9 cellular contexts compared by ENCODE assay signal in the genomic region with DNA sequence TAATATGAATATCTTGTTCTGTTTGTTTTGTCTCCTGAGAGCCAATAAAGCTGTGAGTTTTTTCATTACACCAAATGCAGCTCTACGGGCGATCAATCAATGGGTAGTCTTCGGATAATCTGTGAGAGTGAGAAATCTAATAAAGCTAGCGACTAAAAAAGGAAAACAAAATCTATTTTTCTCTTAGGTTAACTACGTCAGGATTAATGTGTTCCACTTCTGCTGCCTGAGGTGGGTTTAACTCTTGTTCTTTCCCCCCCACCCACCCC.
A peak's percentile ranks its signal among the peaks of the same experiment; 100 is the strongest.
DNase-seq lines count a peak whose midpoint lies in the region; ATAC-seq and TF ChIP-seq lines count a peak whose summit lies in the region.
"Had no signal": no experiment of that assay in that cellular context is flagged by ENCODE, and none has a peak within 500 bp of the region (broad histone marks: within the 10 kb centered on the region; RNA-seq: fewer than 3 reads in every experiment).

No MANE protein-coding gene starts in this region.

- H3K27me3 ChIP-seq in OCI-LY1 (ENCODE audit: insufficient read depth, low read length), result no peaks in the 10 kb centered on the region

- H3K4me2 ChIP-seq in OCI-LY1 (ENCODE audit: low read length), result peak overlapping the region; percentile 70

- peak overlapping the region; percentile 85 to 93 for H3K27ac Mint-ChIP-seq in effector memory CD8-positive, alpha-beta T cell
- H3K27ac Mint-ChIP-seq in nephron, result peak overlapping the region; percentile 86 to 95 (median 89)

- H3K4me1 Mint-ChIP-seq in effector memory CD8-positive, alpha-beta T cell (ENCODE audit: low read depth in 2 of 2), result peaks cover 5 to 39% of the 10 kb centered on the region in 2 donors
- H3K4me1 Mint-ChIP-seq in nephron, result peaks cover 32% of the 10 kb centered on the region

- H3F3A ChIP-seq in OCI-LY1 (ENCODE audit: insufficient read depth, low read length), result peaks cover 8% of the 10 kb centered on the region; the same call in 1 of the 2 replicates

- H3K9me3 Mint-ChIP-seq in effector memory CD8-positive, alpha-beta T cell, result no peaks in the 10 kb centered on the region
- no peaks in the 10 kb centered on the region for H3K9me3 Mint-ChIP-seq in nephron

- H3K4me1 ChIP-seq in OCI-LY1 (ENCODE audit: insufficient read depth, low read length, severe bottlenecking), result peaks cover 40% of the 10 kb centered on the region

- H4K20me1 ChIP-seq in OCI-LY1 (ENCODE audit: insufficient read depth, low read length), result no peaks in the 10 kb centered on the region

- ATAC-seq in effector memory CD8-positive, alpha-beta T cell (replicated peaks), result no peak

- peaks cover 0 to 31% of the 10 kb centered on the region in 2 donors for H3K27me3 Mint-ChIP-seq in effector memory CD8-positive, alpha-beta T cell
- peaks cover 69% of the 10 kb centered on the region for H3K27me3 Mint-ChIP-seq in nephron (ENCODE audit: low read depth)

- H3K4me3 ChIP-seq in GM12864 (ENCODE audit: low read depth, low read length) (peak overlapping the region; percentile 57), OCI-LY1 (ENCODE audit: low read depth, low read length, poor library complexity, severe bottlenecking) (peak overlapping the region; percentile 63)

- H3K9me2 ChIP-seq in OCI-LY1 (ENCODE audit: low read depth, low read length), result no peaks in the 10 kb centered on the region

- no peaks in the 10 kb centered on the region for H3K9me3 ChIP-seq in OCI-LY1 (ENCODE audit: low read length)

- peak overlapping the region; percentile 63 for H3K9ac ChIP-seq in OCI-LY1 (ENCODE audit: low read length)

- no peak overlapping the region for H2AFZ ChIP-seq in OCI-LY1 (ENCODE audit: low read length)

- TF ChIP-seq CTCF in GM12864 (IDR thresholded peaks at IDR 0.05; ENCODE audit: low read depth, low read length, missing control alignments), result no peak
- no peak for TF ChIP-seq CTCF in OCI-LY1 (IDR thresholded peaks at IDR 0.05; ENCODE audit: low read length)
- TF ChIP-seq CTCF in nephron (IDR thresholded peaks at IDR 0.05; ENCODE audit: unreplicated experiment in 3 of 3), result no peak
- TF ChIP-seq CTCF in GM20000 (IDR thresholded peaks at IDR 0.05; ENCODE audit: extremely low read depth, missing control alignments), result no peak

- H3K27ac ChIP-seq in OCI-LY1 (ENCODE audit: low read depth, low read length, poor library complexity, severe bottlenecking), result no peak overlapping the region

- no peak for DNase-seq in GM12864 (ENCODE audit: low read depth)
- no peak for DNase-seq in effector memory CD8-positive, alpha-beta T cell
- DNase-seq in germinal center (ENCODE audit: low spot score), result no peak
- DNase-seq in stimulated activated CD4-positive, alpha-beta T cell treated with anti-CD3 and anti-CD28 coated beads, Interleukin-12 subunit alpha, Interleukin-12 subunit beta, amount 100 ng/mL, for 4 hours, result no peak
- DNase-seq in GM20000 (ENCODE audit: low spot score), result no peak
- DNase-seq in GOT3 (lab: John Stamatoyannopoulos, UW), result no peak
- DNase-seq: EL had no signal

- peaks cover 5% of the 10 kb centered on the region for H3K36me3 Mint-ChIP-seq in effector memory CD8-positive, alpha-beta T cell (ENCODE audit: insufficient read depth)
- H3K36me3 Mint-ChIP-seq in nephron (ENCODE audit: low read depth), result no peaks in the 10 kb centered on the region

- no peaks in the 10 kb centered on the region for H3K79me2 ChIP-seq in OCI-LY1 (ENCODE audit: insufficient read depth, low read length)

- H3K4me3 Mint-ChIP-seq in effector memory CD8-positive, alpha-beta T cell, result peak overlapping the region; percentile 66 to 89
- H3K4me3 Mint-ChIP-seq in nephron, result peak overlapping the region; percentile 79 to 84 (median 83)

- no peaks in the 10 kb centered on the region for H3K36me3 ChIP-seq in OCI-LY1 (ENCODE audit: insufficient read depth, low read length)
